Comparison of ENCODE assay signal across 10 cellular contexts in the genomic region with DNA sequence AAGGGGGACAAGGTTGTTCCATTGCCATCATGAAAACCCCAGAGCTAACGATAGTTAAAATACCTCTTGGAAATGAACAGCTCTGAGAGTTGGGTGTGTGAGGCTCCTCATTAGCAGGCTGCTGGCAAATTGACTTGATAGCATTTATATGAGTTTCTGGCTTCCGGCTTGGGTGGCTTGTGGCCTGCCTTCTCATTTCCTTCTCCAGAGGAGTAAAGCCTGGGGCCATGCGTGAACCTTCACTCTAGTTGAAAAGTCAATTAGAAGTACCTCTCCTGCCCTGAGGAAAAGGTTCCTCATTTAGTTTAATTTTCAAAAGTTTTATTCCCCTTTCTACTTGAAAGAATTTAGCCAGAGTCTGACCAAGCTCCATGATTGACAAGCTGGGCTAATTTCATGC.
DNase-seq lines count a peak whose midpoint lies in the region; ATAC-seq and TF ChIP-seq lines count a peak whose summit lies in the region.
"Had no signal": no experiment of that assay in that cellular context is flagged by ENCODE, and none has a peak within 500 bp of the region (broad histone marks: within the 10 kb centered on the region; RNA-seq: fewer than 3 reads in every experiment).

No MANE protein-coding gene starts in this region.

- H3K4me3 Mint-ChIP-seq in activated T-cell treated with anti-CD3 and anti-CD28 coated beads, Interleukin-2, amount 50 U/mL, for 4 hours: peak overlapping the region; percentile 12
- no peak overlapping the region for H3K4me3 Mint-ChIP-seq in mesothelial cell of epicardium

- peaks cover 21 to 62% (median 37%) of the 10 kb centered on the region in 11 experiments for H3K36me3 ChIP-seq in BLaER1 treated with 17β-estradiol and CSF1 and Interleukin-3, amounts not matched to agents 10 nM and 100 nM
- no peaks in the 10 kb centered on the region for H3K36me3 ChIP-seq in neutrophil

- 0 out of 22 replicates have a peak overlapping the region, but pooled peaks of 1 of the 11 experiments have one; percentile 2 for H3K9ac ChIP-seq in BLaER1 treated with 17β-estradiol and CSF1 and Interleukin-3, amounts not matched to agents 10 nM and 100 nM

- peaks cover 39% of the 10 kb centered on the region for H3K36me3 Mint-ChIP-seq in activated T-cell treated with anti-CD3 and anti-CD28 coated beads, Interleukin-2, amount 50 U/mL, for 4 hours (ENCODE audit: insufficient read depth)
- peaks cover 14% of the 10 kb centered on the region for H3K36me3 Mint-ChIP-seq in mesothelial cell of epicardium

- H3K9me3 Mint-ChIP-seq in activated T-cell treated with anti-CD3 and anti-CD28 coated beads, Interleukin-2, amount 50 U/mL, for 4 hours: no peaks in the 10 kb centered on the region
- peaks cover 5% of the 10 kb centered on the region for H3K9me3 Mint-ChIP-seq in mesothelial cell of epicardium

- peaks cover 81% of the 10 kb centered on the region for H3K4me1 Mint-ChIP-seq in activated T-cell treated with anti-CD3 and anti-CD28 coated beads, Interleukin-2, amount 50 U/mL, for 4 hours (ENCODE audit: low read depth)
- H3K4me1 Mint-ChIP-seq in mesothelial cell of epicardium: peaks cover 9% of the 10 kb centered on the region

- H3K4me1 ChIP-seq in BLaER1 treated with 17β-estradiol and CSF1 and Interleukin-3, amounts not matched to agents 10 nM and 100 nM: peaks cover 66 to 100% (median 98%) of the 10 kb centered on the region in 10 experiments
- H3K4me1 ChIP-seq in neutrophil (ENCODE audit: control insufficient read depth in 1 of 2, insufficient read depth in 1 of 2, low read depth in 1 of 2, low read length in 1 of 2) (peaks cover 9 to 30% of the 10 kb centered on the region in 2 experiments), foreskin keratinocyte (no peaks in the 10 kb centered on the region)

- no peaks in the 10 kb centered on the region for H3K27me3 ChIP-seq in BLaER1 treated with 17β-estradiol and CSF1 and Interleukin-3, amounts not matched to agents 10 nM and 100 nM
- H3K27me3 ChIP-seq in neutrophil: no peaks in the 10 kb centered on the region
- no peaks in the 10 kb centered on the region for H3K27me3 ChIP-seq in foreskin keratinocyte

- TF ChIP-seq CTCF in neutrophil (IDR thresholded peaks at IDR 0.05): no peak
- no peak for TF ChIP-seq CTCF in foreskin keratinocyte (conservative IDR thresholded peaks at IDR 0.05)
- TF ChIP-seq CTCF in mesothelial cell of epicardium (IDR thresholded peaks at IDR 0.05; ENCODE audit: unreplicated experiment): no peak

- DNase-seq in NOMO-1 treated with DMSO at 0.1 percent for 48 hours (lab: John Stamatoyannopoulos, UW; ENCODE audit: unreplicated experiment): peak; percentile 59
- peak; percentile 15 for DNase-seq in activated T-cell treated with anti-CD3 and anti-CD28 coated beads, Interleukin-2, amount 50 U/mL, for 4 hours
- DNase-seq in COLO829 (ENCODE audit: low spot score): no peak
- no peak for DNase-seq in foreskin keratinocyte
- no peak for DNase-seq in SKM-1 treated with dmso at 0.1 percent for 144 hours (lab: John Stamatoyannopoulos, UW; ENCODE audit: unreplicated experiment)
- no peak for DNase-seq in mesothelial cell of epicardium (ENCODE audit: low spot score in 2 of 2, unreplicated experiment in 2 of 2)
- DNase-seq: NCI-H146 had no signal

- H3K27ac Mint-ChIP-seq in mesothelial cell of epicardium: no peak overlapping the region

- H4K20me1 ChIP-seq in BLaER1 treated with 17β-estradiol and CSF1 and Interleukin-3, amounts not matched to agents 10 nM and 100 nM: peaks cover 0 to 43% (median 0%) of the 10 kb centered on the region in 11 experiments; a peak in 6 of 22 replicates

- 0 out of 20 replicates have a peak overlapping the region, but pooled peaks of 1 of the 10 experiments have one; percentile 1 for H3K4me3 ChIP-seq in BLaER1 treated with 17β-estradiol and CSF1 and Interleukin-3, amounts not matched to agents 10 nM and 100 nM
- no peak overlapping the region for H3K4me3 ChIP-seq in neutrophil (ENCODE audit: low read depth in 1 of 2, low read length in 1 of 2)

- H3K9me3 ChIP-seq in BLaER1 treated with 17β-estradiol and CSF1 and Interleukin-3, amounts not matched to agents 10 nM and 100 nM (replicated peaks in 1 of 11): no peaks in the 10 kb centered on the region; a peak in 1 of 22 replicates
- no peaks in the 10 kb centered on the region for H3K9me3 ChIP-seq in neutrophil

- peak; percentile 41 to 59 for ATAC-seq in activated T-cell treated with anti-CD3 and anti-CD28 coated beads, Interleukin-2, amount 50 U/mL, for 4 hours
- no peak for ATAC-seq in foreskin keratinocyte
- ATAC-seq: left lobe of liver had no signal

- no peaks in the 10 kb centered on the region for H3K27me3 Mint-ChIP-seq in activated T-cell treated with anti-CD3 and anti-CD28 coated beads, Interleukin-2, amount 50 U/mL, for 4 hours (ENCODE audit: low read depth)
- no peaks in the 10 kb centered on the region for H3K27me3 Mint-ChIP-seq in mesothelial cell of epicardium (ENCODE audit: low read depth)

- peak overlapping the region in 10 of 11 experiments; percentile 16 to 80 (median 25); a peak in 15 of 22 replicates for H3K27ac ChIP-seq in BLaER1 treated with 17β-estradiol and CSF1 and Interleukin-3, amounts not matched to agents 10 nM and 100 nM
- H3K27ac ChIP-seq in neutrophil (peak overlapping the region; percentile 55), foreskin keratinocyte (no peak overlapping the region)

- peak overlapping the region; percentile 61 to 86 (median 81) for H3K4me2 ChIP-seq in BLaER1 treated with 17β-estradiol and CSF1 and Interleukin-3, amounts not matched to agents 10 nM and 100 nM

Comparison
In these comparisons a context has a peak if more than half of its experiments do, and no peak if none do; other contexts are left out.
1. DNase-seq: peak in NOMO-1 treated with DMSO at 0.1 percent for 48 hours (single experiment) and activated T-cell treated with anti-CD3 and anti-CD28 coated beads, Interleukin-2, amount 50 U/mL, for 4 hours (single experiment); none in COLO829 (single experiment), foreskin keratinocyte (0 of 2), SKM-1 treated with dmso at 0.1 percent for 144 hours (single experiment) and mesothelial cell of epicardium (0 of 2).